8 cellular contexts compared by ENCODE assay signal in genomic region chr10:34638405-34639054, GRCh38.
DNase-seq lines count a peak whose midpoint lies in the region; ATAC-seq and TF ChIP-seq lines count a peak whose summit lies in the region.

No MANE protein-coding gene starts in this region.

- no CpG with 5 or more reads among the region's 4 CpGs for WGBS in neuronal stem cell (ENCODE audit: extremely low coverage in 2 of 2, insufficient read length in 2 of 2, insufficient replicate concordance in 1 of 2), 2 donors

- no peak overlapping the region for H2AK5ac ChIP-seq in neuronal stem cell (ENCODE audit: low read depth, low read length)

- H3K4me1 ChIP-seq in PC-3 (ENCODE audit: insufficient read depth, low read length): peaks cover 18% of the 10 kb centered on the region
- peaks cover 9 to 21% of the 10 kb centered on the region in 2 donors for H3K4me1 ChIP-seq in neuronal stem cell (ENCODE audit: control insufficient read depth in 2 of 2, insufficient read depth in 1 of 2, low read depth in 1 of 2, low read length in 2 of 2)

- H3K14ac ChIP-seq in neuronal stem cell (ENCODE audit: low read length): no peak overlapping the region

- H3F3A ChIP-seq in PC-3 (ENCODE audit: low read length, unreplicated experiment): no peaks in the 10 kb centered on the region

- H3K9me3 Mint-ChIP-seq in activated T-cell treated with anti-CD3 and anti-CD28 coated beads, Interleukin-2, amount 50 U/mL, for 4 hours: no peaks in the 10 kb centered on the region

- H3K4me1 Mint-ChIP-seq in activated T-cell treated with anti-CD3 and anti-CD28 coated beads, Interleukin-2, amount 50 U/mL, for 4 hours (ENCODE audit: low read depth): peaks cover 10% of the 10 kb centered on the region

- TF ChIP-seq CTCF in HL-60 (IDR thresholded peaks at IDR 0.05; ENCODE audit: insufficient read depth, low read length): peak; percentile 57
- TF ChIP-seq CTCF in PC-3 (conservative IDR thresholded peaks at IDR 0.05; ENCODE audit: low read depth, low read length): peak; percentile 100
- peak; percentile 93 for TF ChIP-seq CTCF in fibroblast of mammary gland (conservative IDR thresholded peaks at IDR 0.05; ENCODE audit: control insufficient read depth, insufficient read depth, low read depth, low read length)

- no peak overlapping the region for H3K4me3 Mint-ChIP-seq in activated T-cell treated with anti-CD3 and anti-CD28 coated beads, Interleukin-2, amount 50 U/mL, for 4 hours

- H3K23ac ChIP-seq in neuronal stem cell (ENCODE audit: low read depth, low read length, poor library complexity): no peak overlapping the region

- no peaks in the 10 kb centered on the region for H3K27me3 ChIP-seq in HL-60 (ENCODE audit: insufficient read depth, poor library complexity, severe bottlenecking)
- no peaks in the 10 kb centered on the region for H3K27me3 ChIP-seq in PC-3 (ENCODE audit: low read length)
- no peaks in the 10 kb centered on the region for H3K27me3 ChIP-seq in neuronal stem cell (ENCODE audit: control insufficient read depth in 3 of 3, insufficient read depth in 3 of 3, low read depth in 1 of 3, low read length in 3 of 3)

- no peaks in the 10 kb centered on the region for H3K9me2 ChIP-seq in PC-3 (replicated peaks; ENCODE audit: low read length)

- H3K9ac ChIP-seq in PC-3 (ENCODE audit: low read length) (0 out of 2 replicates have a peak overlapping the region, but pooled peaks have one; percentile 0), neuronal stem cell (ENCODE audit: low read depth, low read length, poor library complexity) (no peak overlapping the region)

- H3K9me3 ChIP-seq in PC-3 (ENCODE audit: low read length): no peaks in the 10 kb centered on the region
- no peaks in the 10 kb centered on the region for H3K9me3 ChIP-seq in neuronal stem cell (replicated peaks in 1 of 2; ENCODE audit: control insufficient read depth in 2 of 2, insufficient read depth in 1 of 2, low read depth in 1 of 2, low read length in 2 of 2)

- no peaks in the 10 kb centered on the region for H3K36me3 Mint-ChIP-seq in activated T-cell treated with anti-CD3 and anti-CD28 coated beads, Interleukin-2, amount 50 U/mL, for 4 hours (ENCODE audit: insufficient read depth)

- no peaks in the 10 kb centered on the region for H4K20me1 ChIP-seq in PC-3 (ENCODE audit: low read length)

- H3K36me3 ChIP-seq in PC-3 (ENCODE audit: low read depth, low read length) (no peaks in the 10 kb centered on the region), neuronal stem cell (replicated peaks in 1 of 2; ENCODE audit: control insufficient read depth in 2 of 2, insufficient read depth in 2 of 2, low read length in 2 of 2) (no peaks in the 10 kb centered on the region)

- no peak overlapping the region for H2BK15ac ChIP-seq in neuronal stem cell (ENCODE audit: low read length)

- H4K91ac ChIP-seq in neuronal stem cell (ENCODE audit: low read depth, low read length, poor library complexity): no peak overlapping the region

- no peak overlapping the region for H2BK12ac ChIP-seq in neuronal stem cell (ENCODE audit: low read length)

- no peak overlapping the region for H3K4me3 ChIP-seq in HL-60 (replicated peaks; ENCODE audit: insufficient read depth, low read length)
- H3K4me3 ChIP-seq in PC-3 (ENCODE audit: low read length): no peak overlapping the region
- H3K4me3 ChIP-seq in fibroblast of mammary gland (ENCODE audit: control insufficient read depth, low read depth, low read length): no peak overlapping the region
- no peak overlapping the region for H3K4me3 ChIP-seq in neuronal stem cell (ENCODE audit: low read length in 2 of 2)

- H3K4ac ChIP-seq in neuronal stem cell (ENCODE audit: low read length): no peak overlapping the region

- H3K27me3 Mint-ChIP-seq in activated T-cell treated with anti-CD3 and anti-CD28 coated beads, Interleukin-2, amount 50 U/mL, for 4 hours (ENCODE audit: low read depth): no peaks in the 10 kb centered on the region

- peaks cover 53% of the 10 kb centered on the region for H3K79me2 ChIP-seq in PC-3 (ENCODE audit: low read length)

- intact Hi-C loops in Right ventricle myocardium inferior (cut with DNase I) (loop anchor here (2.0 to 10.0 kb wide), 5 partner anchors 116 to 1524 kb away; no protein-coding TSS in a partner anchor), cardiac septum (cut with DNase I) (loop anchor here (10.0 kb wide), 1 partner anchor 1444 kb away; no protein-coding TSS in a partner anchor), PC-3 (cut with micrococcal nuclease) (loop anchor here (1.0 to 10.0 kb wide), 15 partner anchors 58 to 1445 kb away; no protein-coding TSS in a partner anchor)

- H2AFZ ChIP-seq in PC-3 (ENCODE audit: low read length) (no peak overlapping the region), neuronal stem cell (ENCODE audit: low read length) (no peak overlapping the region)

- H4K8ac ChIP-seq in neuronal stem cell (ENCODE audit: low read depth, low read length): no peak overlapping the region

- peaks cover 6% of the 10 kb centered on the region for H3K79me1 ChIP-seq in neuronal stem cell (ENCODE audit: low read depth, low read length)

- CTCF ChIA-PET in PC-3 (lab: Charles Lee): interaction anchor here (0.5 to 1.8 kb wide), 25 partner anchors 8 to 1445 kb away, joined by 3 to 19 read pairs (median 4); partner anchors contain the start of gene NRP1

- POLR2A ChIA-PET in PC-3 (lab: Charles Lee; ENCODE audit: unreplicated experiment): interaction anchor here (0.8 kb wide), 1 partner anchor 114 kb away, joined by 7 read pairs; no protein-coding TSS in a partner anchor

- H2BK5ac ChIP-seq in neuronal stem cell (ENCODE audit: low read length): no peak overlapping the region

- no peak overlapping the region for H3K27ac ChIP-seq in HL-60 (replicated peaks)
- no peak overlapping the region for H3K27ac ChIP-seq in PC-3 (ENCODE audit: low read length)
- no peak overlapping the region for H3K27ac ChIP-seq in neuronal stem cell (replicated peaks; ENCODE audit: low read length)

- H2BK120ac ChIP-seq in neuronal stem cell (ENCODE audit: low read depth, low read length): no peak overlapping the region

- ATAC-seq in Right ventricle myocardium inferior: peak; percentile 84
- ATAC-seq in PC-3: peak; percentile 75
- peak in 1 of 2 donors; percentile 50 for ATAC-seq in activated T-cell treated with anti-CD3 and anti-CD28 coated beads, Interleukin-2, amount 50 U/mL, for 4 hours

- no TSS peak for BruUV-seq in PC-3 (replicated peaks; lab: Mats Ljungman, UMichigan)

- H3K4me2 ChIP-seq in PC-3 (ENCODE audit: low read length): peak overlapping the region; percentile 3; the same call in 1 of the 2 replicates
- no peak overlapping the region for H3K4me2 ChIP-seq in neuronal stem cell (ENCODE audit: insufficient read depth, low read length, poor library complexity, severe bottlenecking)

- no peak overlapping the region for H3K18ac ChIP-seq in neuronal stem cell (ENCODE audit: low read length)

- peak; percentile 90 for DNase-seq in Right ventricle myocardium inferior (ENCODE audit: missing footprints)
- no peak for DNase-seq in cardiac septum (ENCODE audit: low spot score)
- peak; percentile 25 to 67 for DNase-seq in HL-60 (ENCODE audit: low read depth in 1 of 2, low spot score in 1 of 2)
- peak; percentile 99 for DNase-seq in PC-3
- peak; percentile 58 for DNase-seq in activated T-cell treated with anti-CD3 and anti-CD28 coated beads, Interleukin-2, amount 50 U/mL, for 4 hours
- peak; percentile 90 for DNase-seq in fibroblast of mammary gland (ENCODE audit: low read depth)
- DNase-seq in neuronal stem cell (ENCODE audit: low spot score): peak; percentile 76
- DNase-seq in superior temporal gyrus (ENCODE audit: extremely low spot score): peak; percentile 94
